8 cellular contexts compared by ENCODE assay signal in genomic region chr14:64986578-64987571, GRCh38. TPM values are rescaled to one million over a fixed set of nuclear protein-coding genes. Genes with fewer than 3 reads are reported as not detected.
DNase-seq lines count a peak whose midpoint lies in the region; ATAC-seq and TF ChIP-seq lines count a peak whose summit lies in the region.

A gene with protein sequence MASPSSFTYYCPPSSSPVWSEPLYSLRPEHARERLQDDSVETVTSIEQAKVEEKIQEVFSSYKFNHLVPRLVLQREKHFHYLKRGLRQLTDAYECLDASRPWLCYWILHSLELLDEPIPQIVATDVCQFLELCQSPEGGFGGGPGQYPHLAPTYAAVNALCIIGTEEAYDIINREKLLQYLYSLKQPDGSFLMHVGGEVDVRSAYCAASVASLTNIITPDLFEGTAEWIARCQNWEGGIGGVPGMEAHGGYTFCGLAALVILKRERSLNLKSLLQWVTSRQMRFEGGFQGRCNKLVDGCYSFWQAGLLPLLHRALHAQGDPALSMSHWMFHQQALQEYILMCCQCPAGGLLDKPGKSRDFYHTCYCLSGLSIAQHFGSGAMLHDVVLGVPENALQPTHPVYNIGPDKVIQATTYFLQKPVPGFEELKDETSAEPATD (plus strand): TSS chr14:64986895. CDS start chr14:64986954, 59 bp downstream.

- ATAC-seq in DND-41 (ENCODE audit: insufficient read depth, low read depth) (peak; percentile 96), GM21737 (IDR thresholded peaks at IDR 0.05; ENCODE audit: unreplicated experiment) (peak; percentile 92), Panc1 (peak; percentile 100)

- CTCF ChIA-PET in Panc1 (lab: Charles Lee) = interaction anchor here (0.5 to 1.4 kb wide), 6 partner anchors 12 to 501 kb away, joined by 3 to 10 read pairs (median 4); no protein-coding TSS in a partner anchor

- intact Hi-C loops in Panc1 (cut with micrococcal nuclease; ENCODE audit: unreplicated experiment) = no loop called here
- intact Hi-C loops in esophagus muscularis mucosa (cut with DNase I) = loop anchor here (1.0 to 10.0 kb wide), 4 partner anchors 34 to 838 kb away; partner anchors contain the start of genes FUT8 and MAX

- no peak for TF ChIP-seq POLR2A in esophagus muscularis mucosa (IDR thresholded peaks at IDR 0.05; ENCODE audit: low read depth)

- H2AFZ ChIP-seq in DND-41 (ENCODE audit: low read depth, low read length) (peak within 1 kb of the TSS; percentile 97), KMS-11 (ENCODE audit: low read depth) (peak within 1 kb of the TSS; percentile 87)

- H4K20me1 ChIP-seq in DND-41 (ENCODE audit: insufficient read depth, low read length) = no peaks in the 10 kb centered on the region
- no peaks in the 10 kb centered on the region for H4K20me1 ChIP-seq in KMS-11 (ENCODE audit: insufficient read depth)

- TF ChIP-seq CTCF in DND-41 (IDR thresholded peaks at IDR 0.05; ENCODE audit: borderline replicate concordance, extremely low read depth, low read length, poor library complexity, severe bottlenecking) = peak; percentile 93
- TF ChIP-seq CTCF in KMS-11 (conservative IDR thresholded peaks at IDR 0.05; ENCODE audit: low read depth, low read length) = 0 out of 2 replicates have a peak, but pooled peaks have one; percentile 37
- TF ChIP-seq CTCF in Panc1 (IDR thresholded peaks at IDR 0.05) = peak; percentile 86
- TF ChIP-seq CTCF in esophagus muscularis mucosa (IDR thresholded peaks at IDR 0.05) = peak; percentile 79 to 90 (median 82)

- H3K36me3 ChIP-seq in DND-41 (ENCODE audit: insufficient read depth, low read length) = no peaks in the 10 kb centered on the region; the same call in 1 of the 2 replicates
- H3K36me3 ChIP-seq in KMS-11 (ENCODE audit: insufficient read depth) = no peaks in the 10 kb centered on the region
- peaks cover 4% of the 10 kb centered on the region; the same call in 1 of the 2 replicates for H3K36me3 ChIP-seq in Panc1 (ENCODE audit: control insufficient read depth, insufficient read depth, low read length)
- no peaks in the 10 kb centered on the region for H3K36me3 ChIP-seq in esophagus muscularis mucosa
- H3K36me3 ChIP-seq in muscle layer of duodenum (ENCODE audit: control insufficient read depth in 1 of 2, insufficient read depth in 2 of 2, low read length in 2 of 2) = no peaks in the 10 kb centered on the region

- BruUV-seq in Panc1 (replicated peaks; lab: Mats Ljungman, UMichigan) = no TSS peak

- H3K4me1 ChIP-seq in DND-41 (ENCODE audit: insufficient read depth, low read length) (peaks cover 48% of the 10 kb centered on the region), KMS-11 (ENCODE audit: low read depth, poor library complexity, severe bottlenecking) (peaks cover 11% of the 10 kb centered on the region), Panc1 (ENCODE audit: control insufficient read depth, insufficient read depth, low read length) (peaks cover 7% of the 10 kb centered on the region), esophagus muscularis mucosa (peaks cover 9 to 39% (median 29%) of the 10 kb centered on the region in 4 donors), muscle layer of duodenum (ENCODE audit: control insufficient read depth in 1 of 2, insufficient read depth in 2 of 2, low read length in 2 of 2) (peaks cover 6 to 16% of the 10 kb centered on the region in 2 donors)

- under 1% methylated on average over 63 of the region's 68 CpGs for WGBS in esophagus muscularis mucosa

- H3K9ac ChIP-seq in DND-41 (ENCODE audit: low read depth, low read length) (peak within 1 kb of the TSS; percentile 71), KMS-11 (peak within 1 kb of the TSS; percentile 56)

- peak within 1 kb of the TSS; percentile 92 for H3K27ac ChIP-seq in DND-41 (ENCODE audit: low read length)
- peak within 1 kb of the TSS; percentile 53; the same call in 1 of the 2 replicates for H3K27ac ChIP-seq in KMS-11
- H3K27ac ChIP-seq in Panc1 (ENCODE audit: low read length) = peak within 1 kb of the TSS; percentile 89
- peak within 1 kb of the TSS; percentile 79 to 89 (median 87) for H3K27ac ChIP-seq in esophagus muscularis mucosa (replicated peaks in 1 of 4)
- H3K27ac ChIP-seq in muscle layer of duodenum (ENCODE audit: low read length) = peak within 1 kb of the TSS; percentile 94

- no peaks in the 10 kb centered on the region for H3K9me3 ChIP-seq in DND-41 (ENCODE audit: insufficient read depth, low read length, severe bottlenecking)
- H3K9me3 ChIP-seq in Panc1 (ENCODE audit: control insufficient read depth, insufficient read depth, low read depth, low read length) = no peaks in the 10 kb centered on the region
- H3K9me3 ChIP-seq in esophagus muscularis mucosa = no peaks in the 10 kb centered on the region
- no peaks in the 10 kb centered on the region for H3K9me3 ChIP-seq in muscle layer of duodenum (ENCODE audit: control insufficient read depth in 1 of 2, low read length in 2 of 2)

- DNase-seq in DND-41 (peak; percentile 92), Panc1 (ENCODE audit: low read depth, low spot score) (peak; percentile 92), esophagus muscularis mucosa (ENCODE audit: extremely low spot score) (peak; percentile 98)
- DNase-seq in activated T-cell treated with anti-CD3 and anti-CD28 coated beads, Interleukin-2, amount 50 U/mL, for 48 hours = peak; percentile 96
- peak; percentile 89 to 91 for DNase-seq in stimulated activated CD8-positive, alpha-beta memory T cell treated with anti-CD3 and anti-CD28 coated beads, Interleukin-7, amount 100 ng/mL, for 4 hours (ENCODE audit: low read depth in 2 of 2)

- no peak for TF ChIP-seq EP300 in esophagus muscularis mucosa (IDR thresholded peaks at IDR 0.05)

- POLR2A ChIA-PET in Panc1 (lab: Charles Lee) = no interaction called here

- H3K4me2 ChIP-seq in DND-41 (ENCODE audit: insufficient read depth, low read length) (peak within 1 kb of the TSS; percentile 90), KMS-11 (peak within 1 kb of the TSS; percentile 84)

- in situ Hi-C loops in Panc1 (cut with HindIII; ENCODE audit: low pct_unique_long_range_greater_than_20kb, low sequenced_read_pairs) = no loop called here

- no peaks in the 10 kb centered on the region for H3K27me3 ChIP-seq in DND-41 (ENCODE audit: insufficient read depth, low read length, poor library complexity)
- H3K27me3 ChIP-seq in KMS-11 (ENCODE audit: insufficient read depth, low read depth) = no peaks in the 10 kb centered on the region
- peaks cover 2% of the 10 kb centered on the region; the same call in 1 of the 2 replicates for H3K27me3 ChIP-seq in Panc1 (ENCODE audit: control insufficient read depth, insufficient read depth, low read length)
- no peaks in the 10 kb centered on the region for H3K27me3 ChIP-seq in esophagus muscularis mucosa
- no peaks in the 10 kb centered on the region for H3K27me3 ChIP-seq in muscle layer of duodenum (ENCODE audit: low read depth, low read length)

- H3K79me2 ChIP-seq in DND-41 (ENCODE audit: insufficient read depth, low read length) (peaks cover 25% of the 10 kb centered on the region), KMS-11 (ENCODE audit: insufficient read depth, low read depth) (0 out of 2 replicates have a peak, but pooled peaks cover 8% of the 10 kb centered on the region)

- H3K4me3 ChIP-seq in DND-41 (ENCODE audit: low read depth in 1 of 2, low read length in 2 of 2) (peak within 1 kb of the TSS; percentile 67 to 91), KMS-11 (IDR thresholded peaks at IDR 0.05; ENCODE audit: insufficient read depth, low read depth, low read length) (peak within 1 kb of the TSS; percentile 25), Panc1 (ENCODE audit: low read depth in 2 of 2, low read length in 2 of 2) (peak within 1 kb of the TSS; percentile 84 to 88), esophagus muscularis mucosa (peak within 1 kb of the TSS; percentile 66 to 86 (median 72)), muscle layer of duodenum (ENCODE audit: low read depth in 1 of 2, low read length in 2 of 2) (peak within 1 kb of the TSS; percentile 85 to 95)

RNA-seq across cellular contexts. Expression of the gene that starts here (rescaled TPM):
- total RNA-seq in Panc1 (2021; ENCODE audit: unreplicated experiment) (13.3 TPM), esophagus muscularis mucosa (10 to 100 TPM; 10.3 to 20.7 (median 15.5) TPM)
- 14.7 TPM for polyA plus RNA-seq in Panc1 (2012; ENCODE audit: insufficient read length)

Comparison
In these comparisons a context has a peak if more than half of its experiments do, and no peak if none do; other contexts are left out.
1. Peak in every context shown above with its lines: DNase-seq, ATAC-seq, H3K4me3 ChIP-seq and H3K27ac ChIP-seq.
2. H3K4me3 ChIP-seq: peak in every context shown above with its lines; median percentile 90 in muscle layer of duodenum; 86 in Panc1; 79 in DND-41; 72 in esophagus muscularis mucosa; 25 in KMS-11.
3. CTCF ChIP-seq: peak in every context shown above with its lines; median percentile 93 in DND-41; 86 in Panc1; 82 in esophagus muscularis mucosa; 37 in KMS-11.